2 cellular contexts compared by ENCODE assay signal in the genomic region with DNA sequence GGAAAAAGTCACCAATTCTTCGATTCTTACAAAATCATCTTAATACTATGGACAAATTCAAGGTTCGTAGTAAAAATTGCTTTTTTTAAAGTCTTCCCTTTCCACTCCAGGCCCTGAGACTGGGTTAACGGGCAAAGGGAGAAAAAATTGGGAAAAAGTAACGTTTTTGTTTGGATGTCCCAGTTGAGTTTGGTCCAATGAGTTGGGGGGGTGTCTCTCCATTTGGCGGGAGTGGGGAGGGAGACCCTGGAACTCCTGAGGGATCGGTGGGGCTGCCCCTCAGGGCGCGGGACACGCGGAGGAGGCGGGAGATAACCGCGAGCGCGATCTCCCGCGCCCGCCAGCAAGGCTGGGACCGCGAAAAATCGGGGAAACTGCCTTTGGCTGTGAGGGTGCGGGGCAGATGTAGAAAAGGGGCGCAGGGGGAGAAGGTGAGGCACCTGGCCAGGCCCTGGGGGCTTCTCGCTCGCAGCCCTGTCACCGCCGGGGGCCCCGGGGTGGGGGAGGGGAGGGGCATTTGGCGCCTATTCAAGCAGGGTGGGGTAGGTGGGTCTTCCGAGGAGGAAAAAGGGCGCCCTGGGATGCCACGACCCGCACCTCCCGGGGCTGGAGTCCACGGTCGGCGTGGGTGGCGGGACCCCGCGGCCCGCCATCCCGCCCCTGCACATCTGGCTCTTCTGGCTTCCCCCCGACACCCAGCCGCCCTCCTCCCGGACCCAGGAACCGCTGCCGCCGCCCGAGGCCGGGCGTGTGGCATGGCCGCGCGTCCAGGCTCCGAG.
TF ChIP-seq lines count a peak whose summit lies in the region.

No MANE protein-coding gene starts in this region.

TF ChIP-seq in endothelial cell of umbilical vein, 7 proteins besides CTCF, POLR2A, EP300 and RAD21 (continued from another document):
- TF ChIP-seq MYC (IDR thresholded peaks at IDR 0.05; ENCODE audit: low read depth, low read length): no peak
- no peak for TF ChIP-seq POLR2AphosphoS5 (IDR thresholded peaks at IDR 0.05; ENCODE audit: insufficient read depth, low read depth, low read length)

TF ChIP-seq in neural cell, 6 proteins besides CTCF, POLR2A, EP300 and RAD21 (continued from another document):
- TF ChIP-seq, protein P1, sequence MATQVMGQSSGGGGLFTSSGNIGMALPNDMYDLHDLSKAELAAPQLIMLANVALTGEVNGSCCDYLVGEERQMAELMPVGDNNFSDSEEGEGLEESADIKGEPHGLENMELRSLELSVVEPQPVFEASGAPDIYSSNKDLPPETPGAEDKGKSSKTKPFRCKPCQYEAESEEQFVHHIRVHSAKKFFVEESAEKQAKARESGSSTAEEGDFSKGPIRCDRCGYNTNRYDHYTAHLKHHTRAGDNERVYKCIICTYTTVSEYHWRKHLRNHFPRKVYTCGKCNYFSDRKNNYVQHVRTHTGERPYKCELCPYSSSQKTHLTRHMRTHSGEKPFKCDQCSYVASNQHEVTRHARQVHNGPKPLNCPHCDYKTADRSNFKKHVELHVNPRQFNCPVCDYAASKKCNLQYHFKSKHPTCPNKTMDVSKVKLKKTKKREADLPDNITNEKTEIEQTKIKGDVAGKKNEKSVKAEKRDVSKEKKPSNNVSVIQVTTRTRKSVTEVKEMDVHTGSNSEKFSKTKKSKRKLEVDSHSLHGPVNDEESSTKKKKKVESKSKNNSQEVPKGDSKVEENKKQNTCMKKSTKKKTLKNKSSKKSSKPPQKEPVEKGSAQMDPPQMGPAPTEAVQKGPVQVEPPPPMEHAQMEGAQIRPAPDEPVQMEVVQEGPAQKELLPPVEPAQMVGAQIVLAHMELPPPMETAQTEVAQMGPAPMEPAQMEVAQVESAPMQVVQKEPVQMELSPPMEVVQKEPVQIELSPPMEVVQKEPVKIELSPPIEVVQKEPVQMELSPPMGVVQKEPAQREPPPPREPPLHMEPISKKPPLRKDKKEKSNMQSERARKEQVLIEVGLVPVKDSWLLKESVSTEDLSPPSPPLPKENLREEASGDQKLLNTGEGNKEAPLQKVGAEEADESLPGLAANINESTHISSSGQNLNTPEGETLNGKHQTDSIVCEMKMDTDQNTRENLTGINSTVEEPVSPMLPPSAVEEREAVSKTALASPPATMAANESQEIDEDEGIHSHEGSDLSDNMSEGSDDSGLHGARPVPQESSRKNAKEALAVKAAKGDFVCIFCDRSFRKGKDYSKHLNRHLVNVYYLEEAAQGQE (IDR thresholded peaks at IDR 0.05; ENCODE audit: borderline replicate concordance): no peak
- no peak for TF ChIP-seq POLR2AphosphoS5 (IDR thresholded peaks at IDR 0.05)
- TF ChIP-seq EZH2 (IDR thresholded peaks at IDR 0.05; ENCODE audit: borderline replicate concordance, insufficient read depth, low read length, poor library complexity, severe bottlenecking): no peak
- TF ChIP-seq TAF1 (IDR thresholded peaks at IDR 0.05; ENCODE audit: low read depth): no peak
- TF ChIP-seq MXI1 (conservative IDR thresholded peaks at IDR 0.05; ENCODE audit: poor library complexity, severe bottlenecking): no peak
